18 cellular contexts compared by ENCODE assay signal in the genomic region with DNA sequence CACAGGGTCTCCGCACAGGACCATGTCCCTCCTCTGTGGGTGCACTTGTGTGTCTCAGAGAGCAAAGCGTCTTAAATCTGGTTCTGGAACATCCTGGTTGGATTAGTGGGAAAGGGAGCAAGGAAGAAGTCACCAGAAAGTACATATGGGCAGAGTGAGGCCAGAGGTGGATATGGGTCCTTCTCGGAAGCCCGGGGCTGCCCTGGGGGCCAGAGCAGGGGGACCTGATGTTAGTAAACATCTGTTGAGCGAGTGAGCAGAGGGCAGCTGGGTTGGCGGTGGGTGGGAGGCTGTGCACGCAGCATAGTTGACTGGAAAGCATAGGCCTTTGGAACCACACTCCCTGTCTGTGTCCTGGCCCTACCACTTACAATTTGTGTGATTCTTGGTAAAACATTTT. TPM values are rescaled to one million over a fixed set of nuclear protein-coding genes. Genes with fewer than 3 reads are reported as not detected.
DNase-seq lines count a peak whose midpoint lies in the region; ATAC-seq and TF ChIP-seq lines count a peak whose summit lies in the region.
"Had no signal": no experiment of that assay in that cellular context is flagged by ENCODE, and none has a peak within 500 bp of the region (broad histone marks: within the 10 kb centered on the region; RNA-seq: fewer than 3 reads in every experiment).

No MANE protein-coding gene starts in this region.

- H3K4me3 Mint-ChIP-seq in CD4-positive, alpha-beta T cell = no peak overlapping the region
- H3K4me3 Mint-ChIP-seq in activated T-helper 17 cell treated with anti-CD3 and anti-CD28 coated beads, Interleukin-2, amount 50 U/mL, for 72 hours = no peak overlapping the region
- no peak overlapping the region for H3K4me3 Mint-ChIP-seq in memory B cell
- H3K4me3 Mint-ChIP-seq: activated T-helper 1 cell treated with anti-CD3 and anti-CD28 coated beads, Interleukin-12 subunit alpha, Interleukin-12 subunit beta, Interleukin-2, Interleukin-4 antibody, amounts not matched to agents 30 ng/mL and 10 ng/mL and 1 ng/mL, durations not matched to agents 14 hours and 24 hours and 36 hours; dendritic cell treated with granulocyte-macrophage colony-stimulating factor and Interleukin-4, amounts not matched to agents 40 ng/mL and 50 ng/mL, for 4 days had no signal

- peaks cover 0 to 5% of the 10 kb centered on the region in 2 donors for H3K4me1 ChIP-seq in uterus
- H3K4me1 ChIP-seq in Peyer's patch = peaks cover 0 to 4% (median 0%) of the 10 kb centered on the region in 4 donors

- H3K4me1 Mint-ChIP-seq in CD4-positive, alpha-beta T cell (ENCODE audit: low read depth) = peaks cover 17% of the 10 kb centered on the region
- H3K4me1 Mint-ChIP-seq in activated T-helper 17 cell treated with anti-CD3 and anti-CD28 coated beads, Interleukin-2, amount 50 U/mL, for 72 hours = peaks cover 9% of the 10 kb centered on the region
- peaks cover 7% of the 10 kb centered on the region for H3K4me1 Mint-ChIP-seq in memory B cell

- CTCF ChIA-PET in CD4-positive, alpha-beta T cell (lab: Charles Lee) = interaction anchor here (1.8 kb wide), 1 partner anchor 38 kb away, joined by 4 read pairs; no protein-coding TSS in a partner anchor

- POLR2A ChIA-PET in CD4-positive, alpha-beta T cell (lab: Charles Lee) = interaction anchor here (0.6 to 4.2 kb wide), 8 partner anchors 9 to 57 kb away, joined by 3 to 25 read pairs (median 6); a partner anchor contains a TSS

- no peak for ATAC-seq in CD4-positive, alpha-beta T cell (ENCODE audit: poor library complexity)
- peak; percentile 4 for ATAC-seq in activated T-helper 17 cell treated with anti-CD3 and anti-CD28 coated beads, Interleukin-2, amount 50 U/mL, for 72 hours (replicated peaks)
- no peak for ATAC-seq in memory B cell (ENCODE audit: low read depth)

- peaks cover 52% of the 10 kb centered on the region for H3K36me3 Mint-ChIP-seq in CD4-positive, alpha-beta T cell (ENCODE audit: low read depth)
- H3K36me3 Mint-ChIP-seq in activated T-helper 17 cell treated with anti-CD3 and anti-CD28 coated beads, Interleukin-2, amount 50 U/mL, for 72 hours (ENCODE audit: low read depth) = peaks cover 56% of the 10 kb centered on the region
- H3K36me3 Mint-ChIP-seq in memory B cell = peaks cover 8% of the 10 kb centered on the region

- H3K27me3 Mint-ChIP-seq in CD4-positive, alpha-beta T cell = no peaks in the 10 kb centered on the region
- no peaks in the 10 kb centered on the region for H3K27me3 Mint-ChIP-seq in activated T-helper 17 cell treated with anti-CD3 and anti-CD28 coated beads, Interleukin-2, amount 50 U/mL, for 72 hours
- no peaks in the 10 kb centered on the region for H3K27me3 Mint-ChIP-seq in memory B cell
- H3K27me3 Mint-ChIP-seq: dendritic cell treated with granulocyte-macrophage colony-stimulating factor and Interleukin-4, amounts not matched to agents 40 ng/mL and 50 ng/mL, for 4 days had no signal

- H3K27ac Mint-ChIP-seq in CD4-positive, alpha-beta T cell = peak overlapping the region; percentile 84
- H3K27ac Mint-ChIP-seq in activated T-helper 17 cell treated with anti-CD3 and anti-CD28 coated beads, Interleukin-2, amount 50 U/mL, for 72 hours = peak overlapping the region; percentile 70
- peak overlapping the region; percentile 9 for H3K27ac Mint-ChIP-seq in memory B cell
- H3K27ac Mint-ChIP-seq: dendritic cell treated with granulocyte-macrophage colony-stimulating factor and Interleukin-4, amounts not matched to agents 40 ng/mL and 50 ng/mL, for 4 days had no signal

- H3K4me3 ChIP-seq in uterus = no peak overlapping the region
- H3K4me3 ChIP-seq in Peyer's patch = no peak overlapping the region
- H3K4me3 ChIP-seq: esophagus muscularis mucosa, pancreas, sigmoid colon, suprapubic skin had no signal

- H3K9me3 ChIP-seq in CD4-positive, alpha-beta T cell (ENCODE audit: control insufficient read depth, low read length) = no peaks in the 10 kb centered on the region
- no peaks in the 10 kb centered on the region for H3K9me3 ChIP-seq in uterus
- H3K9me3 ChIP-seq in Peyer's patch = no peaks in the 10 kb centered on the region
- H3K9me3 ChIP-seq: esophagus muscularis mucosa, pancreas, sigmoid colon, suprapubic skin had no signal

- no peak for TF ChIP-seq POLR2A in uterus (IDR thresholded peaks at IDR 0.05)
- no peak for TF ChIP-seq POLR2A in Peyer's patch (IDR thresholded peaks at IDR 0.05)

- DNase-seq in 8988T (peak; percentile 11), memory B cell (ENCODE audit: low spot score in 2 of 2) (no peak), uterus (no peak), Peyer's patch (no peak), cortex of kidney (lab: John Stamatoyannopoulos, UW) (no peak)
- DNase-seq in CD4-positive, alpha-beta T cell = no peak
- DNase-seq: activated CD4-positive, CD25-positive, alpha-beta regulatory T cell treated with anti-CD3 and anti-CD28 coated beads, Interleukin-2, amount 50 U/mL, for 72 hours; GOT3; NCI-H1930; SHP77; sigmoid colon; stimulated activated CD4-positive, alpha-beta T cell treated with anti-CD3 and anti-CD28 coated beads, Interleukin-1b, Interleukin-23, amount 100 ng/mL, for 48 hours had no signal

- H3K36me3 ChIP-seq in uterus (no peaks in the 10 kb centered on the region), Peyer's patch (peaks cover 0 to 87% (median 0%) of the 10 kb centered on the region in 3 donors)

- no peaks in the 10 kb centered on the region for H3K27me3 ChIP-seq in CD4-positive, alpha-beta T cell (ENCODE audit: control insufficient read depth, insufficient read depth, low read length)
- H3K27me3 ChIP-seq in uterus (no peaks in the 10 kb centered on the region), Peyer's patch (no peaks in the 10 kb centered on the region)
- H3K27me3 ChIP-seq: esophagus muscularis mucosa, pancreas, sigmoid colon, suprapubic skin had no signal

- intact Hi-C loops in CD4-positive, alpha-beta T cell (cut with DNase I, micrococcal nuclease) = no loop called here
- intact Hi-C loops in uterus (cut with DNase I; ENCODE audit: low total_unique reads) = no loop called here

- no peaks in the 10 kb centered on the region for H3K9me3 Mint-ChIP-seq in CD4-positive, alpha-beta T cell
- no peaks in the 10 kb centered on the region for H3K9me3 Mint-ChIP-seq in activated T-helper 17 cell treated with anti-CD3 and anti-CD28 coated beads, Interleukin-2, amount 50 U/mL, for 72 hours
- no peaks in the 10 kb centered on the region for H3K9me3 Mint-ChIP-seq in memory B cell
- H3K9me3 Mint-ChIP-seq: activated T-helper 1 cell treated with anti-CD3 and anti-CD28 coated beads, Interleukin-12 subunit alpha, Interleukin-12 subunit beta, Interleukin-2, Interleukin-4 antibody, amounts not matched to agents 30 ng/mL and 10 ng/mL and 1 ng/mL, durations not matched to agents 14 hours and 24 hours and 36 hours; dendritic cell treated with granulocyte-macrophage colony-stimulating factor and Interleukin-4, amounts not matched to agents 40 ng/mL and 50 ng/mL, for 4 days had no signal

- no peak overlapping the region for H3K27ac ChIP-seq in CD4-positive, alpha-beta T cell (ENCODE audit: low read depth, low read length)
- H3K27ac ChIP-seq in uterus = no peak overlapping the region
- no peak overlapping the region for H3K27ac ChIP-seq in Peyer's patch
- H3K27ac ChIP-seq: sigmoid colon, suprapubic skin had no signal

- TF ChIP-seq CTCF in CD4-positive, alpha-beta T cell (IDR thresholded peaks at IDR 0.05) = no peak
- TF ChIP-seq CTCF in uterus (IDR thresholded peaks at IDR 0.05) = no peak
- no peak for TF ChIP-seq CTCF in Peyer's patch (IDR thresholded peaks at IDR 0.05)

RNA-seq across cellular contexts. Expression of a gene that starts 22.7 kb away (rescaled TPM):
- 100 to 1,000 TPM; 110 to 112 TPM for total RNA-seq in CD4-positive, alpha-beta T cell
- total RNA-seq in activated T-helper 17 cell treated with anti-CD3 and anti-CD28 coated beads, Interleukin-2, amount 50 U/mL, for 72 hours = 100 to 1,000 TPM; 153 to 160 TPM
- 10 to 100 TPM in 2 of 4 donors, 1 to 10 TPM in 2; 1.2 to 32.7 (median 11.8) TPM for total RNA-seq in uterus
- 10 to 100 TPM in 3 of 4 donors, 1 to 10 TPM in 1; 8.4 to 45.4 (median 22.2) TPM for total RNA-seq in Peyer's patch

RNA-seq across cellular contexts. Expression of a gene that starts 33.6 kb away (rescaled TPM):
- total RNA-seq in CD4-positive, alpha-beta T cell = 100 to 1,000 TPM in 1 of 2 experiments, 10 to 100 TPM in 1; 98.5 to 114 TPM
- total RNA-seq in activated T-helper 17 cell treated with anti-CD3 and anti-CD28 coated beads, Interleukin-2, amount 50 U/mL, for 72 hours = 100 to 1,000 TPM in 1 of 2 donors, 10 to 100 TPM in 1; 67.4 to 127 TPM
- total RNA-seq in uterus = 100 to 1,000 TPM in 1 of 4 donors, 10 to 100 TPM in 3; 19.7 to 115 (median 34.5) TPM
- total RNA-seq in Peyer's patch = 10 to 100 TPM; 45.4 to 61.4 (median 53.7) TPM

RNA-seq across cellular contexts. Expression of a gene that starts 36.9 kb away (rescaled TPM):
- 10 to 100 TPM; 33.7 to 36.1 TPM for total RNA-seq in CD4-positive, alpha-beta T cell
- 10 to 100 TPM; 19.0 to 22.1 TPM for total RNA-seq in activated T-helper 17 cell treated with anti-CD3 and anti-CD28 coated beads, Interleukin-2, amount 50 U/mL, for 72 hours
- total RNA-seq in uterus (10 to 100 TPM in 3 of 4 donors, 1 to 10 TPM in 1; 6.9 to 69.7 (median 45.5) TPM), Peyer's patch (100 to 1,000 TPM in 1 of 4 donors, 10 to 100 TPM in 3; 18.9 to 108 (median 30.6) TPM)

RNA-seq across cellular contexts. Expression of a gene that starts 56.6 kb away (rescaled TPM):
- 1 to 10 TPM; 5.9 to 6.0 TPM for total RNA-seq in CD4-positive, alpha-beta T cell
- 10 to 100 TPM; 43.4 to 51.4 TPM for total RNA-seq in activated T-helper 17 cell treated with anti-CD3 and anti-CD28 coated beads, Interleukin-2, amount 50 U/mL, for 72 hours
- total RNA-seq in uterus = 10 to 100 TPM in 3 of 4 donors, not detected in 1; 19.4 to 37.1 (median 35.6) TPM
- 10 to 100 TPM; 50.1 to 81.9 (median 64.1) TPM for total RNA-seq in Peyer's patch

RNA-seq across cellular contexts. Expression of a gene that starts 56.8 kb away (rescaled TPM):
- total RNA-seq in CD4-positive, alpha-beta T cell = 1 to 10 TPM; 2.3 to 2.8 TPM
- total RNA-seq in activated T-helper 17 cell treated with anti-CD3 and anti-CD28 coated beads, Interleukin-2, amount 50 U/mL, for 72 hours = 10 to 100 TPM; 11.0 to 32.4 TPM
- total RNA-seq in uterus (10 to 100 TPM in 3 of 4 donors, 1 to 10 TPM in 1; 6.8 to 70.1 (median 19.0) TPM), Peyer's patch (10 to 100 TPM; 16.5 to 61.4 (median 45.7) TPM)

Comparison
In these comparisons a context has a peak if more than half of its experiments do, and no peak if none do; other contexts are left out.
1. H3K27ac Mint-ChIP-seq: peak in every context shown above with its lines; median percentile 84 in CD4-positive, alpha-beta T cell; 70 in activated T-helper 17 cell treated with anti-CD3 and anti-CD28 coated beads, Interleukin-2, amount 50 U/mL, for 72 hours; 9 in memory B cell.